21 cellular contexts compared by ENCODE assay signal in genomic region chrY:7877458-7877857, GRCh38.
DNase-seq lines count a peak whose midpoint lies in the region; ATAC-seq, FAIRE-seq and TF ChIP-seq lines count a peak whose summit lies in the region.
"Had no signal": no experiment of that assay in that cellular context is flagged by ENCODE, and none has a peak within 500 bp of the region (broad histone marks: within the 10 kb centered on the region; RNA-seq: fewer than 3 reads in every experiment).

No MANE protein-coding gene starts in this region.

- TF ChIP-seq POLR2A in gastrocnemius medialis (IDR thresholded peaks at IDR 0.05) (no peak), esophagus muscularis mucosa (IDR thresholded peaks at IDR 0.05; ENCODE audit: low read depth) (no peak)

- TF ChIP-seq CTCF in bronchial epithelial cell (IDR thresholded peaks at IDR 0.05; ENCODE audit: insufficient read depth, low read length, severe bottlenecking) (no peak), foreskin keratinocyte (conservative IDR thresholded peaks at IDR 0.05) (no peak), gastrocnemius medialis (IDR thresholded peaks at IDR 0.05 in 4 of 5, conservative IDR thresholded peaks at IDR 0.05 in 1 of 5) (no peak), esophagus muscularis mucosa (IDR thresholded peaks at IDR 0.05) (no peak)

- H3K4me3 ChIP-seq in bronchial epithelial cell (ENCODE audit: low read depth, low read length) = no peak overlapping the region
- no peak overlapping the region for H3K4me3 ChIP-seq in gastrocnemius medialis
- H3K4me3 ChIP-seq in esophagus muscularis mucosa = no peak overlapping the region
- H3K4me3 ChIP-seq: A549; BLaER1 treated with 17β-estradiol and CSF1 and Interleukin-3, amounts not matched to agents 10 nM and 100 nM; GM12878 had no signal

- no peak overlapping the region for H3K27ac ChIP-seq in foreskin keratinocyte
- no peak overlapping the region for H3K27ac ChIP-seq in gastrocnemius medialis
- no peak overlapping the region for H3K27ac ChIP-seq in esophagus muscularis mucosa (replicated peaks in 1 of 4)
- H3K27ac ChIP-seq: 22Rv1; A549; BLaER1 treated with 17β-estradiol and CSF1 and Interleukin-3, amounts not matched to agents 10 nM and 100 nM; C4-2B had no signal

- no peak for FAIRE-seq in bronchial epithelial cell (lab: Jason Lieb, UNC)
- FAIRE-seq: A549, D721Med, G401.6, GM12878, GM12892, GM19239 had no signal

- peak; percentile 60 for ATAC-seq in foreskin keratinocyte
- peak; percentile 40 to 42 for ATAC-seq in gastrocnemius medialis
- ATAC-seq: A549; CD8-positive, alpha-beta T cell; GM12878 had no signal

- intact Hi-C loops in gastrocnemius medialis (cut with DNase I; ENCODE audit: low total_unique reads) (no loop called here), esophagus muscularis mucosa (cut with DNase I) (no loop called here)

- H3K36me3 ChIP-seq in bronchial epithelial cell (ENCODE audit: control insufficient read depth, insufficient read depth, low read length) (no peaks in the 10 kb centered on the region), gastrocnemius medialis (no peaks in the 10 kb centered on the region), esophagus muscularis mucosa (no peaks in the 10 kb centered on the region)
- H3K36me3 ChIP-seq: BLaER1 treated with 17β-estradiol and CSF1 and Interleukin-3, amounts not matched to agents 10 nM and 100 nM had no signal

- H3K9me3 ChIP-seq in gastrocnemius medialis = no peaks in the 10 kb centered on the region
- H3K9me3 ChIP-seq in esophagus muscularis mucosa = no peaks in the 10 kb centered on the region
- H3K9me3 ChIP-seq: A549; BLaER1 treated with 17β-estradiol and CSF1 and Interleukin-3, amounts not matched to agents 10 nM and 100 nM; Caco-2 had no signal

- peak; percentile 52 for DNase-seq in bronchial epithelial cell (ENCODE audit: low read depth)
- no peak for DNase-seq in foreskin keratinocyte
- DNase-seq in gastrocnemius medialis = no peak
- no peak for DNase-seq in esophagus muscularis mucosa (ENCODE audit: extremely low spot score)
- no peak for DNase-seq in GM03348 (ENCODE audit: low spot score)
- DNase-seq: AML-193; Caco-2; Calu3; CD4-positive, alpha-beta T cell; CD8-positive, alpha-beta T cell; DMS79 treated with DMSO at 0.1 percent for 48 hours; GF-D8 had no signal

- in situ Hi-C loops in gastrocnemius medialis (cut with MboI; ENCODE audit: low sequenced_read_pairs in 4 of 4) = no loop called here

- WGBS in esophagus muscularis mucosa = no CpG with 5 or more reads among the region's 2 CpGs

- H3K27me3 ChIP-seq in bronchial epithelial cell (ENCODE audit: control insufficient read depth, insufficient read depth, low read length) = no peaks in the 10 kb centered on the region
- no peaks in the 10 kb centered on the region for H3K27me3 ChIP-seq in foreskin keratinocyte
- no peaks in the 10 kb centered on the region for H3K27me3 ChIP-seq in gastrocnemius medialis
- no peaks in the 10 kb centered on the region for H3K27me3 ChIP-seq in esophagus muscularis mucosa
- H3K27me3 ChIP-seq: BLaER1 treated with 17β-estradiol and CSF1 and Interleukin-3, amounts not matched to agents 10 nM and 100 nM had no signal

- TF ChIP-seq EP300 in esophagus muscularis mucosa (IDR thresholded peaks at IDR 0.05) = no peak

- H3K4me1 ChIP-seq in foreskin keratinocyte (no peaks in the 10 kb centered on the region), gastrocnemius medialis (no peaks in the 10 kb centered on the region), esophagus muscularis mucosa (no peaks in the 10 kb centered on the region)
- H3K4me1 ChIP-seq: A549; BLaER1 treated with 17β-estradiol and CSF1 and Interleukin-3, amounts not matched to agents 10 nM and 100 nM; Caco-2 had no signal
